ENCODE assay signal across 23 cellular contexts in the genomic region with DNA sequence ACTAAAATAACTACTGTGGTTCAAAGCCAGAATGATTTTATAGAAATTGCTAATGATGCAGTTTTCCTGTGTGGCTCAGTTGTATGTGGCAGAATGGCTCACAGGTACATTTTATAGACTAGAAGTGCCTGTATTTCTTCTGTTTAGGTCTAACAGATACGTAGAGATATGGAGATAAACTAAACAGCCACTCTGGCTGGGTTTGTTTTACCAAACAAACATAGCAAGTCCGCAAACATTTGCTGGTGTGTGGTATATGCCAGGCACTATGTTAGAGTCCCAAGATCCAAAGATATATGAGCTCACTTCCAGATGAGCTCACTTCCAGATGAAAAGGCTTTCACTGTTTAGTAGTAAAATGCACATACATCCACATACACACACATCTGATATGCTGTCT. TPM values are rescaled to one million over a fixed set of nuclear protein-coding genes. Genes with fewer than 3 reads are reported as not detected.
DNase-seq lines count a peak whose midpoint lies in the region; ATAC-seq, FAIRE-seq and TF ChIP-seq lines count a peak whose summit lies in the region.
"Had no signal": no experiment of that assay in that cellular context is flagged by ENCODE, and none has a peak within 500 bp of the region (broad histone marks: within the 10 kb centered on the region; RNA-seq: fewer than 3 reads in every experiment).

No MANE protein-coding gene starts in this region.

- TF ChIP-seq POLR2A in IMR-90 (IDR thresholded peaks at IDR 0.05; ENCODE audit: low read depth, low read length) = no peak

- no peak overlapping the region for H4K5ac ChIP-seq in IMR-90 (ENCODE audit: low read depth, low read length)

- no peaks in the 10 kb centered on the region for H3K36me3 ChIP-seq in IMR-90 (ENCODE audit: control insufficient read depth, insufficient read depth, low read length)
- no peaks in the 10 kb centered on the region for H3K36me3 ChIP-seq in small intestine (ENCODE audit: control insufficient read depth in 2 of 2, insufficient read depth in 2 of 2, low read length in 2 of 2)
- H3K36me3 ChIP-seq in left lung = no peaks in the 10 kb centered on the region

- no peak overlapping the region for H3K4ac ChIP-seq in IMR-90 (ENCODE audit: low read depth, low read length)

- H2AFZ ChIP-seq in IMR-90 (replicated peaks; ENCODE audit: low read length, poor library complexity) = no peak overlapping the region

- H3K27ac Mint-ChIP-seq in natural killer cell = peak overlapping the region; percentile 94 to 97

- H3K14ac ChIP-seq in IMR-90 (replicated peaks; ENCODE audit: low read depth, low read length) = no peak overlapping the region

- dilution Hi-C loops in IMR-90 (cut with HindIII; ENCODE audit: low sequenced_read_pairs, unreplicated experiment) = no loop called here

- H3K4me3 ChIP-seq in IMR-90 (ENCODE audit: insufficient read depth, low read depth, low read length) = no peak overlapping the region
- H3K4me3 ChIP-seq in small intestine (ENCODE audit: low read depth in 1 of 2, low read length in 2 of 2) = no peak overlapping the region
- no peak overlapping the region for H3K4me3 ChIP-seq in left lung
- H3K4me3 ChIP-seq: GM12878, SJSA1 had no signal

- H3K27me3 ChIP-seq in IMR-90 (ENCODE audit: control insufficient read depth, insufficient read depth, low read length) = no peaks in the 10 kb centered on the region
- H3K27me3 ChIP-seq in small intestine (ENCODE audit: control insufficient read depth in 2 of 2, insufficient read depth in 2 of 2, low read length in 2 of 2) = no peaks in the 10 kb centered on the region
- H3K27me3 ChIP-seq in left lung = no peaks in the 10 kb centered on the region
- H3K27me3 ChIP-seq: BLaER1 treated with 17β-estradiol and CSF1 and Interleukin-3, amounts not matched to agents 10 nM and 100 nM; SJSA1 had no signal

- peaks cover 7% of the 10 kb centered on the region for H3K36me3 Mint-ChIP-seq in natural killer cell

- no peak overlapping the region for H2BK20ac ChIP-seq in IMR-90 (ENCODE audit: low read depth, low read length)

- POLR2A ChIA-PET in IMR-90 (lab: Charles Lee; ENCODE audit: unreplicated experiment) = no interaction called here

- H3K23ac ChIP-seq in IMR-90 (ENCODE audit: low read depth, low read length) = no peak overlapping the region

- peak overlapping the region; percentile 95 for H3K4me3 Mint-ChIP-seq in natural killer cell

- H3K9me1 ChIP-seq in IMR-90 (ENCODE audit: insufficient read depth, low read length) = peaks cover 5% of the 10 kb centered on the region; the same call in 1 of the 2 replicates

- H3K56ac ChIP-seq in IMR-90 (ENCODE audit: extremely low read depth, insufficient read depth, low read length) = no peak overlapping the region

- H3K18ac ChIP-seq in IMR-90 (ENCODE audit: low read depth, low read length) = no peak overlapping the region

- WGBS in IMR-90 (ENCODE audit: extremely low coverage in 2 of 2, insufficient read length in 1 of 2), 2 experiments = no CpG with 5 or more reads among the region's 2 CpGs
- WGBS in small intestine, 3 donors = 46 to 54% (median 53%) methylated on average over 2 of the region's 2 CpGs

- H2BK5ac ChIP-seq in IMR-90 (ENCODE audit: low read depth, low read length, poor library complexity, severe bottlenecking) = no peak overlapping the region

- in situ Hi-C loops in IMR-90 (cut with MboI; ENCODE audit: low sequenced_read_pairs) = no loop called here

- no peak overlapping the region for H3K9ac ChIP-seq in IMR-90 (ENCODE audit: low read depth, low read length)
- H3K9ac ChIP-seq: BLaER1 treated with 17β-estradiol and CSF1 and Interleukin-3, amounts not matched to agents 10 nM and 100 nM had no signal

- no peak overlapping the region for H2AK9ac ChIP-seq in IMR-90 (replicated peaks; ENCODE audit: low read depth, low read length, poor library complexity)

- H4K20me1 ChIP-seq in IMR-90 (ENCODE audit: insufficient read depth, low read length) = no peaks in the 10 kb centered on the region

- no peak overlapping the region for H4K8ac ChIP-seq in IMR-90 (ENCODE audit: low read depth in 2 of 2, low read length in 2 of 2)

- intact Hi-C loops in IMR-90 (cut with micrococcal nuclease) = no loop called here
- intact Hi-C loops in natural killer cell (cut with micrococcal nuclease) = no loop called here
- intact Hi-C loops in left lung (cut with DNase I) = no loop called here

- no peak for DNase-seq in IMR-90
- DNase-seq in natural killer cell = no peak
- no peak for DNase-seq in small intestine
- DNase-seq in GOT3 (lab: John Stamatoyannopoulos, UW) = no peak
- no peak for DNase-seq in left lung
- DNase-seq: ACHN, DMS53, EL, H7, KBM-7, NCI-H1105, NCI-H146, NCI-H2171, NCI-H524 treated with DMSO at 0.1 percent for 48 hours, NCI-H82, OCI-M1 had no signal

- H3K9me3 ChIP-seq in IMR-90 (ENCODE audit: control insufficient read depth, insufficient read depth, low read length) (no peaks in the 10 kb centered on the region), small intestine (ENCODE audit: control insufficient read depth, low read depth) (no peaks in the 10 kb centered on the region), left lung (no peaks in the 10 kb centered on the region)
- H3K9me3 ChIP-seq: SJSA1 had no signal

- no peak overlapping the region for H2BK15ac ChIP-seq in IMR-90 (ENCODE audit: low read depth, low read length)

- no peaks in the 10 kb centered on the region for H3K79me1 ChIP-seq in IMR-90 (ENCODE audit: low read depth in 1 of 2, low read length in 2 of 2)

- TF ChIP-seq CTCF in C4-2B (conservative IDR thresholded peaks at IDR 0.05) = no peak
- TF ChIP-seq CTCF in IMR-90 (conservative IDR thresholded peaks at IDR 0.05; ENCODE audit: low read depth, low read length) = no peak
- TF ChIP-seq CTCF in VCaP (conservative IDR thresholded peaks at IDR 0.05) = no peak
- TF ChIP-seq CTCF in natural killer cell (IDR thresholded peaks at IDR 0.05) = no peak
- no peak for TF ChIP-seq CTCF in left lung (IDR thresholded peaks at IDR 0.05)

- CTCF ChIA-PET in IMR-90 (lab: Yijun Ruan, JAX) = no interaction called here

- no peak overlapping the region for H4K91ac ChIP-seq in IMR-90 (ENCODE audit: insufficient read depth, low read depth, low read length)

- H3K9me3 Mint-ChIP-seq in natural killer cell = peaks cover 2 to 3% of the 10 kb centered on the region in 2 donors

- H3K4me1 Mint-ChIP-seq in natural killer cell = peaks cover 89 to 91% of the 10 kb centered on the region in 2 donors

- TF ChIP-seq RAD21 in IMR-90 (IDR thresholded peaks at IDR 0.05; ENCODE audit: low read length) = no peak

- no peak overlapping the region for H2BK120ac ChIP-seq in IMR-90 (ENCODE audit: low read depth, low read length)

- H2AK5ac ChIP-seq in IMR-90 (ENCODE audit: low read depth, low read length) = no peak overlapping the region

- peak overlapping the region; percentile 99 for H3K27ac ChIP-seq in C4-2B
- no peak overlapping the region for H3K27ac ChIP-seq in IMR-90 (ENCODE audit: insufficient read depth, low read length)
- H3K27ac ChIP-seq in VCaP = peak overlapping the region; percentile 97
- no peak overlapping the region for H3K27ac ChIP-seq in small intestine (ENCODE audit: low read depth in 1 of 2, low read length in 1 of 2)
- H3K27ac ChIP-seq in left lung = no peak overlapping the region
- H3K27ac ChIP-seq: SJSA1 had no signal

- no peaks in the 10 kb centered on the region for H3K27me3 Mint-ChIP-seq in natural killer cell (ENCODE audit: low read depth in 2 of 2)

- no peak overlapping the region for H3K4me2 ChIP-seq in IMR-90 (ENCODE audit: low read depth, low read length)

- H3K4me1 ChIP-seq in IMR-90 (ENCODE audit: control insufficient read depth, insufficient read depth, low read length) (peaks cover 4% of the 10 kb centered on the region), small intestine (ENCODE audit: control insufficient read depth in 2 of 2, insufficient read depth in 1 of 2, low read depth in 1 of 2, low read length in 1 of 2) (no peaks in the 10 kb centered on the region), left lung (peaks cover 0 to 24% of the 10 kb centered on the region in 2 donors)

- no TSS peak for BruUV-seq in IMR-90 (replicated peaks; lab: Mats Ljungman, UMichigan)

- FAIRE-seq in small intestine (lab: Jason Lieb, UNC) = no peak
- FAIRE-seq: D721Med, GM12878 had no signal

- ATAC-seq in IMR-90 (ENCODE audit: low read depth) (no peak), natural killer cell (no peak), left lung (no peak)
- ATAC-seq: GM12878, Right ventricle myocardium inferior had no signal

TF ChIP-seq in IMR-90, 13 proteins besides CTCF, POLR2A, EP300 and RAD21:
- TF ChIP-seq SMC3 (IDR thresholded peaks at IDR 0.05; ENCODE audit: low read depth, low read length) = no peak
- 0 out of 2 replicates have a peak, but pooled peaks have one; percentile 2 for TF ChIP-seq MAFK (IDR thresholded peaks at IDR 0.05; ENCODE audit: low read depth, low read length)
- no peak for TF ChIP-seq BHLHE40 (IDR thresholded peaks at IDR 0.05; ENCODE audit: low read depth, low read length)
- TF ChIP-seq, protein P1, sequence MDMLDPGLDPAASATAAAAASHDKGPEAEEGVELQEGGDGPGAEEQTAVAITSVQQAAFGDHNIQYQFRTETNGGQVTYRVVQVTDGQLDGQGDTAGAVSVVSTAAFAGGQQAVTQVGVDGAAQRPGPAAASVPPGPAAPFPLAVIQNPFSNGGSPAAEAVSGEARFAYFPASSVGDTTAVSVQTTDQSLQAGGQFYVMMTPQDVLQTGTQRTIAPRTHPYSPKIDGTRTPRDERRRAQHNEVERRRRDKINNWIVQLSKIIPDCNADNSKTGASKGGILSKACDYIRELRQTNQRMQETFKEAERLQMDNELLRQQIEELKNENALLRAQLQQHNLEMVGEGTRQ (IDR thresholded peaks at IDR 0.05; ENCODE audit: low read depth, low read length) = no peak
- no peak for TF ChIP-seq MAZ (IDR thresholded peaks at IDR 0.05; ENCODE audit: borderline replicate concordance, low read depth, low read length)
- TF ChIP-seq CEBPB (IDR thresholded peaks at IDR 0.05; ENCODE audit: low read depth, low read length) = no peak
- no peak for TF ChIP-seq RCOR1 (IDR thresholded peaks at IDR 0.05; ENCODE audit: insufficient replicate concordance, low read length)

RNA-seq across cellular contexts. Expression of a gene that starts 24.4 kb away (rescaled TPM):
- 3.4 and 4.4 TPM in 2 replicates for total RNA-seq in IMR-90 (2012; rRNA removed)
- polyA plus RNA-seq in IMR-90 (2012; rRNA removed) = 1.6 and 2.7 TPM in 2 replicates
- 1.6 and 1.9 TPM in 2 replicates for polyA plus RNA-seq in IMR-90 (2012; cell fraction: cytosol; rRNA removed)
- polyA plus RNA-seq in IMR-90 (2012; cell fraction: nucleus; rRNA removed; ENCODE audit: low replicate concordance) = 2.0 and 2.4 TPM in 2 replicates
- 10 to 100 TPM; 47.1 to 78.9 (median 60.7) TPM for total RNA-seq in natural killer cell
- 1 to 10 TPM in 1 of 3 donors, under 1 TPM in 1, not detected in 1; 0.54 to 1.5 TPM for polyA plus RNA-seq in small intestine
- 10 to 100 TPM; 12.3 to 14.2 TPM for total RNA-seq in left lung

Comparison
In these comparisons a context has a peak if more than half of its experiments do, and no peak if none do; other contexts are left out.
1. H3K27ac ChIP-seq: peak in C4-2B (single experiment) and VCaP (single experiment); none in IMR-90 (single experiment), small intestine (0 of 2) and left lung (0 of 2).